Comparison of ENCODE assay signal across 8 cellular contexts in genomic region chr18:54359233-54359632, GRCh38. TPM values are rescaled to one million over a fixed set of nuclear protein-coding genes. Genes with fewer than 3 reads are reported as not detected.
DNase-seq lines count a peak whose midpoint lies in the region; TF ChIP-seq lines count a peak whose summit lies in the region.

No MANE protein-coding gene starts in this region.

- H3K9me3 ChIP-seq in HEK293 (ENCODE audit: control insufficient read depth, insufficient read depth, low read depth, low read length) (no peaks in the 10 kb centered on the region), mesodermal cell (ENCODE audit: control insufficient read depth, low read length) (no peaks in the 10 kb centered on the region)

- WGBS in mesodermal cell (ENCODE audit: insufficient coverage in 2 of 2), 2 experiments: 20% methylated on average over 1 of the region's 6 CpGs; no CpG with 5 or more reads in 1 of the 2 experiments

- TF ChIP-seq CTCF in AG09309 (IDR thresholded peaks at IDR 0.05; ENCODE audit: control insufficient read depth, insufficient read depth, low read depth, low read length, missing control alignments) (no peak), HEK293 (tag by site-specific recombination; IDR thresholded peaks at IDR 0.05) (no peak), astrocyte of the cerebellum (IDR thresholded peaks at IDR 0.05; ENCODE audit: low read depth, low read length, missing control alignments) (no peak)

- in situ Hi-C loops in astrocyte of the cerebellum (cut with HindIII; ENCODE audit: low sequenced_read_pairs): no loop called here

- no peak overlapping the region for H3K27ac ChIP-seq in HEK293 (ENCODE audit: extremely low read depth, low read depth, low read length)
- H3K27ac ChIP-seq in mesodermal cell (ENCODE audit: low read depth, low read length, severe bottlenecking): no peak overlapping the region

- CTCF ChIA-PET in HEK293 (lab: Yijun Ruan, JAX): interaction anchor here (1.3 to 1.7 kb wide), 3 partner anchors 8 to 43 kb away, joined by 3 to 4 read pairs (median 4); no protein-coding TSS in a partner anchor
- CTCF ChIA-PET in HEK293T (lab: Yijun Ruan, JAX): no interaction called here

- H3K36me3 ChIP-seq in HEK293 (ENCODE audit: control insufficient read depth in 2 of 2, insufficient read depth in 1 of 2, low read length in 2 of 2): peaks cover 8 to 9% of the 10 kb centered on the region in 2 experiments; a peak in 2 of 3 replicates
- H3K36me3 ChIP-seq in mesodermal cell (ENCODE audit: control insufficient read depth, insufficient read depth, low read length): peaks cover 20% of the 10 kb centered on the region

- DNase-seq in AG09309 (ENCODE audit: low read depth): no peak
- no peak for DNase-seq in astrocyte of the cerebellum (ENCODE audit: low read depth)
- no peak for DNase-seq in NCI-H187 treated with DMSO at 0.1 percent for 48 hours (lab: John Stamatoyannopoulos, UW)
- DNase-seq in LoVo (ENCODE audit: low spot score): no peak
- DNase-seq in HEK293T (ENCODE audit: extremely low spot score): no peak
- no peak for DNase-seq in HuH-7 (ENCODE audit: low spot score)

- peaks cover 3% of the 10 kb centered on the region; the same call in 1 of the 2 replicates for H3K4me1 ChIP-seq in HEK293 (ENCODE audit: control insufficient read depth, insufficient read depth, low read length)
- H3K4me1 ChIP-seq in mesodermal cell (ENCODE audit: control insufficient read depth, insufficient read depth, low read length, poor library complexity, severe bottlenecking): peaks cover 5% of the 10 kb centered on the region

- POLR2A ChIA-PET in HEK293 (lab: Yijun Ruan, JAX) (no interaction called here), HEK293T (lab: Yijun Ruan, JAX) (no interaction called here)

- H3K4me3 ChIP-seq in AG09309 (ENCODE audit: control insufficient read depth, low read depth, low read length): peak overlapping the region; percentile 87
- peak overlapping the region; percentile 65 for H3K4me3 ChIP-seq in HEK293 (ENCODE audit: low read depth, low read length)
- peak overlapping the region; percentile 88 for H3K4me3 ChIP-seq in astrocyte of the cerebellum (ENCODE audit: low read depth, low read length)
- peak overlapping the region; percentile 88 for H3K4me3 ChIP-seq in mesodermal cell (ENCODE audit: extremely low read depth, insufficient read depth, low read length, poor library complexity, severe bottlenecking)

TF ChIP-seq in HEK293, 187 proteins besides CTCF, POLR2A, EP300 and RAD21:
- TF ChIP-seq ZNF600 (tag by site-specific recombination; IDR thresholded peaks at IDR 0.05) (0 out of 2 replicates have a peak, but pooled peaks have one; percentile 29), REPIN1 (tag by site-specific recombination; IDR thresholded peaks at IDR 0.05; ENCODE audit: low read depth) (no peak)

TF ChIP-seq in HEK293T, 16 proteins besides CTCF, POLR2A, EP300 and RAD21:
- TF ChIP-seq HDGF (IDR thresholded peaks at IDR 0.05; ENCODE audit: borderline replicate concordance) (no peak), TARDBP (IDR thresholded peaks at IDR 0.05) (no peak), CTBP1 (IDR thresholded peaks at IDR 0.05; ENCODE audit: borderline replicate concordance) (no peak), FOXM1 (IDR thresholded peaks at IDR 0.05; ENCODE audit: borderline replicate concordance) (no peak), FOXK2 (IDR thresholded peaks at IDR 0.05) (no peak), ZNF384 (IDR thresholded peaks at IDR 0.05) (no peak), NFRKB (IDR thresholded peaks at IDR 0.05) (no peak), SP1 (IDR thresholded peaks at IDR 0.05) (no peak), PKNOX1 (IDR thresholded peaks at IDR 0.05) (no peak), FOXA1 (IDR thresholded peaks at IDR 0.05) (no peak), SUZ12 (IDR thresholded peaks at IDR 0.05) (no peak), ARNT (IDR thresholded peaks at IDR 0.05) (no peak)

RNA-seq across cellular contexts. Expression of gene C18orf54, which starts 1.5 kb away (rescaled TPM):
- 24.1 TPM for polyA plus RNA-seq in mesodermal cell (2013, experiment 1 of 2)
- 25.6 TPM for polyA plus RNA-seq in mesodermal cell (2013, experiment 2 of 2)

RNA-seq across cellular contexts. Expression of gene STARD6, which starts 1.6 kb away (rescaled TPM):
- not detected for polyA plus RNA-seq in mesodermal cell (2013, experiment 1 of 2)
- polyA plus RNA-seq in mesodermal cell (2013, experiment 2 of 2): not detected
